Comparison of ENCODE assay signal across 1 cellular context in the genomic region with DNA sequence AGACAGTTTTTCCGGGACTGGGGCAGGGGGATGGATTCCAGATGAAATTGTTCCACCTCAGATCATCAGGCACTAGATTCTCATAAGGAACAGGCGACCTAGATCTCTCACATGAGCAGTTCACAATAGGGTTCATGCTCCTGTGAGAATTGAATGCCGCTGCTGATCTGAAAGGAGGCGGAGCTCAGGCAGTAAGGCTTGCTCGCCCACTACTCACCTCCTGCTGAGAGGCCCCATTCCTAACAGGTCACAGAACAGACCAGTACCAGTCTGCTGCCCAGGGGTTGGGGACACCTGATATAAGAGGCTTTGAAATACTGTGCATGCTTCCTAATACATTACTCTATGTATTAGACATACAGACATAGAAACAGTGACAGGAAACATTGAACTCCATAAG.
TF ChIP-seq lines count a peak whose summit lies in the region.

No MANE protein-coding gene starts in this region.

TF ChIP-seq in H1, 55 proteins besides CTCF, POLR2A, EP300 and RAD21:
- TF ChIP-seq SAP30 (IDR thresholded peaks at IDR 0.05; ENCODE audit: insufficient read depth, insufficient replicate concordance, low read length) (no peak), RXRA (IDR thresholded peaks at IDR 0.05; ENCODE audit: insufficient read depth, low read depth, low read length) (no peak), POLR2AphosphoS5 (IDR thresholded peaks at IDR 0.05; ENCODE audit: low read depth, low read length) (no peak), SIN3A (conservative IDR thresholded peaks at IDR 0.05 in 1 of 2, IDR thresholded peaks at IDR 0.05 in 1 of 2; ENCODE audit: low read depth in 1 of 2, low read length in 2 of 2) (no peak), CHD1 (IDR thresholded peaks at IDR 0.05; ENCODE audit: low read depth, low read length) (no peak), RNF2 (IDR thresholded peaks at IDR 0.05; ENCODE audit: borderline replicate concordance, low read depth, low read length, missing control alignments, poor library complexity, severe bottlenecking) (no peak), SP2 (IDR thresholded peaks at IDR 0.05; ENCODE audit: low read length) (no peak), EGR1 (IDR thresholded peaks at IDR 0.05; ENCODE audit: borderline replicate concordance, low read depth, low read length) (no peak), EZH2 (IDR thresholded peaks at IDR 0.05; ENCODE audit: low read depth, low read length, severe bottlenecking) (no peak), SUZ12 (IDR thresholded peaks at IDR 0.05; ENCODE audit: low read length) (no peak), NANOG (IDR thresholded peaks at IDR 0.05; ENCODE audit: insufficient read depth, low read depth, low read length, poor library complexity, severe bottlenecking) (no peak), SP1 (IDR thresholded peaks at IDR 0.05; ENCODE audit: low read depth, low read length) (no peak), GTF2F1 (IDR thresholded peaks at IDR 0.05; ENCODE audit: borderline replicate concordance, low read depth, low read length) (no peak), ZNF274 (IDR thresholded peaks at IDR 0.05; ENCODE audit: borderline replicate concordance, extremely low read depth, low read length) (no peak), KDM4A (IDR thresholded peaks at IDR 0.05; ENCODE audit: low read depth, low read length, severe bottlenecking) (no peak), TCF12 (IDR thresholded peaks at IDR 0.05; ENCODE audit: low read depth, low read length) (no peak), TEAD4 (IDR thresholded peaks at IDR 0.05; ENCODE audit: low read depth, low read length) (no peak)
- TF ChIP-seq, protein P1, sequence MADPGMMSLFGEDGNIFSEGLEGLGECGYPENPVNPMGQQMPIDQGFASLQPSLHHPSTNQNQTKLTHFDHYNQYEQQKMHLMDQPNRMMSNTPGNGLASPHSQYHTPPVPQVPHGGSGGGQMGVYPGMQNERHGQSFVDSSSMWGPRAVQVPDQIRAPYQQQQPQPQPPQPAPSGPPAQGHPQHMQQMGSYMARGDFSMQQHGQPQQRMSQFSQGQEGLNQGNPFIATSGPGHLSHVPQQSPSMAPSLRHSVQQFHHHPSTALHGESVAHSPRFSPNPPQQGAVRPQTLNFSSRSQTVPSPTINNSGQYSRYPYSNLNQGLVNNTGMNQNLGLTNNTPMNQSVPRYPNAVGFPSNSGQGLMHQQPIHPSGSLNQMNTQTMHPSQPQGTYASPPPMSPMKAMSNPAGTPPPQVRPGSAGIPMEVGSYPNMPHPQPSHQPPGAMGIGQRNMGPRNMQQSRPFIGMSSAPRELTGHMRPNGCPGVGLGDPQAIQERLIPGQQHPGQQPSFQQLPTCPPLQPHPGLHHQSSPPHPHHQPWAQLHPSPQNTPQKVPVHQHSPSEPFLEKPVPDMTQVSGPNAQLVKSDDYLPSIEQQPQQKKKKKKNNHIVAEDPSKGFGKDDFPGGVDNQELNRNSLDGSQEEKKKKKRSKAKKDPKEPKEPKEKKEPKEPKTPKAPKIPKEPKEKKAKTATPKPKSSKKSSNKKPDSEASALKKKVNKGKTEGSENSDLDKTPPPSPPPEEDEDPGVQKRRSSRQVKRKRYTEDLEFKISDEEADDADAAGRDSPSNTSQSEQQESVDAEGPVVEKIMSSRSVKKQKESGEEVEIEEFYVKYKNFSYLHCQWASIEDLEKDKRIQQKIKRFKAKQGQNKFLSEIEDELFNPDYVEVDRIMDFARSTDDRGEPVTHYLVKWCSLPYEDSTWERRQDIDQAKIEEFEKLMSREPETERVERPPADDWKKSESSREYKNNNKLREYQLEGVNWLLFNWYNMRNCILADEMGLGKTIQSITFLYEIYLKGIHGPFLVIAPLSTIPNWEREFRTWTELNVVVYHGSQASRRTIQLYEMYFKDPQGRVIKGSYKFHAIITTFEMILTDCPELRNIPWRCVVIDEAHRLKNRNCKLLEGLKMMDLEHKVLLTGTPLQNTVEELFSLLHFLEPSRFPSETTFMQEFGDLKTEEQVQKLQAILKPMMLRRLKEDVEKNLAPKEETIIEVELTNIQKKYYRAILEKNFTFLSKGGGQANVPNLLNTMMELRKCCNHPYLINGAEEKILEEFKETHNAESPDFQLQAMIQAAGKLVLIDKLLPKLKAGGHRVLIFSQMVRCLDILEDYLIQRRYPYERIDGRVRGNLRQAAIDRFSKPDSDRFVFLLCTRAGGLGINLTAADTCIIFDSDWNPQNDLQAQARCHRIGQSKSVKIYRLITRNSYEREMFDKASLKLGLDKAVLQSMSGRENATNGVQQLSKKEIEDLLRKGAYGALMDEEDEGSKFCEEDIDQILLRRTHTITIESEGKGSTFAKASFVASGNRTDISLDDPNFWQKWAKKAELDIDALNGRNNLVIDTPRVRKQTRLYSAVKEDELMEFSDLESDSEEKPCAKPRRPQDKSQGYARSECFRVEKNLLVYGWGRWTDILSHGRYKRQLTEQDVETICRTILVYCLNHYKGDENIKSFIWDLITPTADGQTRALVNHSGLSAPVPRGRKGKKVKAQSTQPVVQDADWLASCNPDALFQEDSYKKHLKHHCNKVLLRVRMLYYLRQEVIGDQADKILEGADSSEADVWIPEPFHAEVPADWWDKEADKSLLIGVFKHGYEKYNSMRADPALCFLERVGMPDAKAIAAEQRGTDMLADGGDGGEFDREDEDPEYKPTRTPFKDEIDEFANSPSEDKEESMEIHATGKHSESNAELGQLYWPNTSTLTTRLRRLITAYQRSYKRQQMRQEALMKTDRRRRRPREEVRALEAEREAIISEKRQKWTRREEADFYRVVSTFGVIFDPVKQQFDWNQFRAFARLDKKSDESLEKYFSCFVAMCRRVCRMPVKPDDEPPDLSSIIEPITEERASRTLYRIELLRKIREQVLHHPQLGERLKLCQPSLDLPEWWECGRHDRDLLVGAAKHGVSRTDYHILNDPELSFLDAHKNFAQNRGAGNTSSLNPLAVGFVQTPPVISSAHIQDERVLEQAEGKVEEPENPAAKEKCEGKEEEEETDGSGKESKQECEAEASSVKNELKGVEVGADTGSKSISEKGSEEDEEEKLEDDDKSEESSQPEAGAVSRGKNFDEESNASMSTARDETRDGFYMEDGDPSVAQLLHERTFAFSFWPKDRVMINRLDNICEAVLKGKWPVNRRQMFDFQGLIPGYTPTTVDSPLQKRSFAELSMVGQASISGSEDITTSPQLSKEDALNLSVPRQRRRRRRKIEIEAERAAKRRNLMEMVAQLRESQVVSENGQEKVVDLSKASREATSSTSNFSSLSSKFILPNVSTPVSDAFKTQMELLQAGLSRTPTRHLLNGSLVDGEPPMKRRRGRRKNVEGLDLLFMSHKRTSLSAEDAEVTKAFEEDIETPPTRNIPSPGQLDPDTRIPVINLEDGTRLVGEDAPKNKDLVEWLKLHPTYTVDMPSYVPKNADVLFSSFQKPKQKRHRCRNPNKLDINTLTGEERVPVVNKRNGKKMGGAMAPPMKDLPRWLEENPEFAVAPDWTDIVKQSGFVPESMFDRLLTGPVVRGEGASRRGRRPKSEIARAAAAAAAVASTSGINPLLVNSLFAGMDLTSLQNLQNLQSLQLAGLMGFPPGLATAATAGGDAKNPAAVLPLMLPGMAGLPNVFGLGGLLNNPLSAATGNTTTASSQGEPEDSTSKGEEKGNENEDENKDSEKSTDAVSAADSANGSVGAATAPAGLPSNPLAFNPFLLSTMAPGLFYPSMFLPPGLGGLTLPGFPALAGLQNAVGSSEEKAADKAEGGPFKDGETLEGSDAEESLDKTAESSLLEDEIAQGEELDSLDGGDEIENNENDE (IDR thresholded peaks at IDR 0.05; ENCODE audit: insufficient replicate concordance, low read length) = no peak
- TF ChIP-seq, protein P2, sequence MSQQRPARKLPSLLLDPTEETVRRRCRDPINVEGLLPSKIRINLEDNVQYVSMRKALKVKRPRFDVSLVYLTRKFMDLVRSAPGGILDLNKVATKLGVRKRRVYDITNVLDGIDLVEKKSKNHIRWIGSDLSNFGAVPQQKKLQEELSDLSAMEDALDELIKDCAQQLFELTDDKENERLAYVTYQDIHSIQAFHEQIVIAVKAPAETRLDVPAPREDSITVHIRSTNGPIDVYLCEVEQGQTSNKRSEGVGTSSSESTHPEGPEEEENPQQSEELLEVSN (IDR thresholded peaks at IDR 0.05) = no peak
TF ChIP-seq in H1: peak in this region for 0.
